Comparison of ENCODE assay signal across 8 cellular contexts in the genomic region with DNA sequence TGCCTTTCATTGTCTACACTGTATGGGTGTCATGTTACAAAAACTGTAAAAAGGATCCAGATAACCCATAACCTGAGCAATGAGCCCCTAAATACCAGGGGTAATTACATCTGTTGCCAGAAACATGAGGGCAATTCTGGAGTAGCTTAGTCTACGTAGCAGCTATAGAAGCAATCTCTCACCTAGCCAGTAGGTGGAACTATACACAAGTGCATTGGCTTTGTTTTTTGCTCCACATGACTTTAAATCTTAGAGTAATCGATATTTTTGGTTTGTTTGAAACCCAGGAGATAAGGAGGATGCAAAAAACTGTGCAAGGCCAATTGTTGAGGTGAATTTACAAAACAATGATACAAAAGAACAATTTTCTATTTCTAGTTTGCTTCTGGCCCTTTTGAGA. TPM values are rescaled to one million over a fixed set of nuclear protein-coding genes. Genes with fewer than 3 reads are reported as not detected.
DNase-seq lines count a peak whose midpoint lies in the region; ATAC-seq and TF ChIP-seq lines count a peak whose summit lies in the region.

No MANE protein-coding gene starts in this region.

- H3K4me3 ChIP-seq in Panc1 (ENCODE audit: low read depth in 2 of 2, low read length in 2 of 2), result no peak overlapping the region

- CTCF ChIA-PET in Panc1 (lab: Charles Lee), result interaction anchor here (0.6 to 0.9 kb wide), 2 partner anchors 37 to 1744 kb away, joined by 3 to 5 read pairs; no protein-coding TSS in a partner anchor

- BruUV-seq in Panc1 (replicated peaks; lab: Mats Ljungman, UMichigan), result no TSS peak

- ATAC-seq in HG03095 (IDR thresholded peaks at IDR 0.05; ENCODE audit: unreplicated experiment) (peak; percentile 63), Panc1 (no peak), GM18873 (IDR thresholded peaks at IDR 0.05; ENCODE audit: low FRiP score, unreplicated experiment) (no peak)

- no peak for TF ChIP-seq POLR2A in erythroblast (IDR thresholded peaks at IDR 0.05; ENCODE audit: low read length)

- H3K27me3 ChIP-seq in Panc1 (ENCODE audit: control insufficient read depth, insufficient read depth, low read length), result no peaks in the 10 kb centered on the region

- POLR2A ChIA-PET in Panc1 (lab: Charles Lee), result no interaction called here

- peak; percentile 63; the same call in 1 of the 2 replicates for TF ChIP-seq CTCF in Panc1 (IDR thresholded peaks at IDR 0.05)

- intact Hi-C loops in Panc1 (cut with micrococcal nuclease; ENCODE audit: unreplicated experiment), result no loop called here

- in situ Hi-C loops in Panc1 (cut with HindIII; ENCODE audit: low pct_unique_long_range_greater_than_20kb, low sequenced_read_pairs), result no loop called here

- no peaks in the 10 kb centered on the region for H3K9me3 ChIP-seq in Panc1 (ENCODE audit: control insufficient read depth, insufficient read depth, low read depth, low read length)

- H3K36me3 ChIP-seq in Panc1 (ENCODE audit: control insufficient read depth, insufficient read depth, low read length), result no peaks in the 10 kb centered on the region

- DNase-seq in activated CD8-positive, alpha-beta memory T cell treated with anti-CD3 and anti-CD28 coated beads, Interleukin-2, amount 50 U/mL, for 1 hour (ENCODE audit: extremely low read depth), result peak; percentile 0
- DNase-seq in activated CD8-positive, alpha-beta memory T cell treated with anti-CD3 and anti-CD28 coated beads, Interleukin-2, amount 50 U/mL, for 4 hours, result no peak
- DNase-seq in Panc1 (ENCODE audit: low read depth, low spot score) (peak; percentile 35), erythroblast (lab: John Stamatoyannopoulos, UW) (peak; percentile 35 to 46), pons (ENCODE audit: low spot score) (peak; percentile 10), GM19238 (ENCODE audit: insufficient read length, low spot score) (no peak)

- peaks cover 4% of the 10 kb centered on the region; the same call in 1 of the 2 replicates for H3K4me1 ChIP-seq in Panc1 (ENCODE audit: control insufficient read depth, insufficient read depth, low read length)

- H3K27ac ChIP-seq in Panc1 (ENCODE audit: low read length), result no peak overlapping the region

RNA-seq across cellular contexts. Expression of gene GPR82, which starts 57.5 kb away (rescaled TPM):
- total RNA-seq in Panc1 (2021; ENCODE audit: unreplicated experiment), result not detected
- not detected for polyA plus RNA-seq in Panc1 (2012; ENCODE audit: insufficient read length)

Comparison
In these comparisons a context has a peak if more than half of its experiments do, and no peak if none do; other contexts are left out.
1. DNase-seq: peak in activated CD8-positive, alpha-beta memory T cell treated with anti-CD3 and anti-CD28 coated beads, Interleukin-2, amount 50 U/mL, for 1 hour (single experiment), Panc1 (single experiment), erythroblast (2 of 2) and pons (single experiment); none in activated CD8-positive, alpha-beta memory T cell treated with anti-CD3 and anti-CD28 coated beads, Interleukin-2, amount 50 U/mL, for 4 hours (single experiment) and GM19238 (single experiment).